Comparison of ENCODE assay signal across 18 cellular contexts in genomic region chrX:130555341-130555740, GRCh38.
A peak's percentile ranks its signal among the peaks of the same experiment; 100 is the strongest.
DNase-seq lines count a peak whose midpoint lies in the region; ATAC-seq, FAIRE-seq and TF ChIP-seq lines count a peak whose summit lies in the region.
"Had no signal": no experiment of that assay in that cellular context is flagged by ENCODE, and none has a peak within 500 bp of the region (broad histone marks: within the 10 kb centered on the region; RNA-seq: fewer than 3 reads in every experiment).

No MANE protein-coding gene starts in this region.

- FAIRE-seq in astrocyte (lab: Jason Lieb, UNC), result peak; percentile 71
- FAIRE-seq: GM12892, GM19239 had no signal

- CTCF ChIA-PET in BJ (lab: Yijun Ruan, JAX), result interaction anchor here (1.7 kb wide), 1 partner anchor 21 kb away, joined by 6 read pairs; no protein-coding TSS in a partner anchor

- ATAC-seq in sciatic nerve, result peak; percentile 32
- ATAC-seq: Panc1 had no signal

- no peaks in the 10 kb centered on the region for H3K36me3 ChIP-seq in BJ (ENCODE audit: control insufficient read depth, insufficient read depth, low read length)
- H3K36me3 ChIP-seq in astrocyte (ENCODE audit: insufficient read depth, low read length), result no peaks in the 10 kb centered on the region

- H3K4me1 Mint-ChIP-seq in HFFc6 (ENCODE audit: low read depth) (peaks cover 9% of the 10 kb centered on the region), astrocyte (ENCODE audit: low read depth, unreplicated experiment) (no peaks in the 10 kb centered on the region)
- H3K4me1 Mint-ChIP-seq: CD14-positive monocyte had no signal

- H3K27me3 Mint-ChIP-seq in HFFc6 (ENCODE audit: insufficient read depth) (peaks cover 1% of the 10 kb centered on the region; the same call in 1 of the 2 replicates), astrocyte (ENCODE audit: low read depth, unreplicated experiment) (peaks cover 6% of the 10 kb centered on the region)

- DNase-seq in BJ (ENCODE audit: low read depth), result peak; percentile 83
- peak; percentile 3 for DNase-seq in HFFc6
- no peak for DNase-seq in astrocyte (ENCODE audit: low read depth)
- DNase-seq in sciatic nerve (ENCODE audit: low spot score), result no peak
- no peak for DNase-seq in T-helper 9 cell
- DNase-seq in NCI-H748 (lab: John Stamatoyannopoulos, UW; ENCODE audit: unreplicated experiment), result no peak
- DNase-seq in NCI-H2029 treated with DMSO at 0.1 percent for 48 hours (lab: John Stamatoyannopoulos, UW), result no peak
- DNase-seq: COR-L47, NCI-H1048, NCI-H1694, NCI-H446, NCI-H748 treated with DMSO at 0.1 percent for 48 hours, Right ventricle myocardium superior had no signal

- POLR2A ChIA-PET in BJ (lab: Charles Lee), result no interaction called here

- no peaks in the 10 kb centered on the region for H4K20me1 ChIP-seq in astrocyte (ENCODE audit: insufficient read depth, low read length)

- no peaks in the 10 kb centered on the region for H3K9me3 Mint-ChIP-seq in HFFc6
- H3K9me3 Mint-ChIP-seq in astrocyte (ENCODE audit: unreplicated experiment), result no peaks in the 10 kb centered on the region
- H3K9me3 Mint-ChIP-seq: CD14-positive monocyte had no signal

- intact Hi-C loops in sciatic nerve (cut with DNase I), result no loop called here

- no peaks in the 10 kb centered on the region for H3K27me3 ChIP-seq in BJ (ENCODE audit: control insufficient read depth, insufficient read depth, low read length)
- no peaks in the 10 kb centered on the region for H3K27me3 ChIP-seq in astrocyte (ENCODE audit: insufficient read depth, low read length)

- no peak overlapping the region for H2AFZ ChIP-seq in astrocyte (ENCODE audit: low read depth, low read length)

- H3K79me2 ChIP-seq in astrocyte (ENCODE audit: insufficient read depth, low read length), result no peaks in the 10 kb centered on the region

- no peak overlapping the region for H3K4me2 ChIP-seq in astrocyte (ENCODE audit: low read length)

- TF ChIP-seq CTCF in BJ (IDR thresholded peaks at IDR 0.05; ENCODE audit: insufficient read depth, low read depth, low read length) (no peak), HFFc6 (IDR thresholded peaks at IDR 0.05) (no peak), astrocyte (IDR thresholded peaks at IDR 0.05; ENCODE audit: insufficient read depth, low read depth, low read length) (no peak)

- H3K4me3 Mint-ChIP-seq in HFFc6, result 0 out of 2 replicates have a peak overlapping the region, but pooled peaks have one; percentile 1
- no peak overlapping the region for H3K4me3 Mint-ChIP-seq in astrocyte (ENCODE audit: unreplicated experiment)
- H3K4me3 Mint-ChIP-seq: CD14-positive monocyte had no signal

- H3K4me3 ChIP-seq in BJ (ENCODE audit: low read depth, low read length), result no peak overlapping the region
- H3K4me3 ChIP-seq in astrocyte (ENCODE audit: insufficient read depth, low read depth, low read length), result no peak overlapping the region

- H3K9me3 ChIP-seq in astrocyte (ENCODE audit: insufficient read depth, low read depth, low read length), result no peaks in the 10 kb centered on the region

- H3K9ac ChIP-seq in astrocyte (ENCODE audit: low read length), result no peak overlapping the region

- no peak overlapping the region for H3K27ac Mint-ChIP-seq in HFFc6
- no peak overlapping the region for H3K27ac Mint-ChIP-seq in astrocyte (ENCODE audit: unreplicated experiment)
- H3K27ac Mint-ChIP-seq: CD14-positive monocyte had no signal

- H3K27ac ChIP-seq in astrocyte (ENCODE audit: low read depth, low read length), result no peak overlapping the region
- H3K27ac ChIP-seq: HL-60 had no signal

- no peaks in the 10 kb centered on the region for H3K4me1 ChIP-seq in astrocyte (ENCODE audit: insufficient read depth, low read length)

- H3K36me3 Mint-ChIP-seq in HFFc6 (ENCODE audit: low read depth) (no peaks in the 10 kb centered on the region), astrocyte (ENCODE audit: low read depth, unreplicated experiment) (no peaks in the 10 kb centered on the region)
- H3K36me3 Mint-ChIP-seq: CD14-positive monocyte had no signal

Comparison
In these comparisons a context has a peak if more than half of its experiments do, and no peak if none do; other contexts are left out.
1. DNase-seq: peak in BJ (single experiment) and HFFc6 (single experiment); none in astrocyte (single experiment), sciatic nerve (single experiment), T-helper 9 cell (single experiment), NCI-H748 (single experiment) and NCI-H2029 treated with DMSO at 0.1 percent for 48 hours (single experiment).